ENCODE assay signal across 22 cellular contexts in the genomic region with DNA sequence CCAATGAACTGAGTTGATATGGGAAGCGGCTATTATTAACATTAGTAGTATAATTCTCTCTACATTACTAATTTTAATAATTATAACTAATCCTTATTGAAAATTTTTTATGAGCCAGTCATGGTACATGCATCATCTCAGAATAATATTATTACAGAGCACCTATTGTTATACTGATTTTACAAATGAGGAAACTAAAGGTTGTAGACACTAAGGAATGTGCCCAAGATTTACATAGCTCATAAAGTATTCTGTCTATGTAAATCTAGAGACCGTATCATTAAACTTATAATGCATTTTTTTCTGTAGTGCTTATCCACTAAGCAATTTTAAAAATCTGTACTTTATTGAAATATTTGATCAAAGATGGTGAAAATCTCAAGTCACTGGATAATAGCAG.
DNase-seq lines count a peak whose midpoint lies in the region; ATAC-seq and TF ChIP-seq lines count a peak whose summit lies in the region.
"Had no signal": no experiment of that assay in that cellular context is flagged by ENCODE, and none has a peak within 500 bp of the region (broad histone marks: within the 10 kb centered on the region; RNA-seq: fewer than 3 reads in every experiment).

No MANE protein-coding gene starts in this region.

- TF ChIP-seq EP300 in SK-N-SH (IDR thresholded peaks at IDR 0.05; ENCODE audit: borderline replicate concordance in 1 of 2, low read depth in 1 of 2, low read length in 1 of 2) = peak in 1 of 2 experiments; percentile 39; a peak in 1 of 4 replicates

- H3K9me3 ChIP-seq in mammary epithelial cell (replicated peaks; ENCODE audit: insufficient read depth, low read length) (no peaks in the 10 kb centered on the region), breast epithelium (no peaks in the 10 kb centered on the region), SK-N-SH (no peaks in the 10 kb centered on the region), smooth muscle cell (replicated peaks; ENCODE audit: low read depth) (no peaks in the 10 kb centered on the region), mesenchymal stem cell (ENCODE audit: control insufficient read depth, low read length) (no peaks in the 10 kb centered on the region)

- BruUV-seq in mammary epithelial cell (replicated peaks; lab: Mats Ljungman, UMichigan) = no TSS peak

- peaks cover 5% of the 10 kb centered on the region for H3F3A ChIP-seq in SK-N-SH (replicated peaks; ENCODE audit: insufficient read depth)
- no peaks in the 10 kb centered on the region for H3F3A ChIP-seq in smooth muscle cell (ENCODE audit: low read depth)

- TF ChIP-seq CTCF in mammary epithelial cell (conservative IDR thresholded peaks at IDR 0.05 in 1 of 2, IDR thresholded peaks at IDR 0.05 in 1 of 2; ENCODE audit: extremely low read depth in 1 of 2, insufficient read depth in 1 of 2, low read depth in 1 of 2, low read length in 2 of 2) = no peak
- TF ChIP-seq CTCF in breast epithelium (IDR thresholded peaks at IDR 0.05) = no peak
- TF ChIP-seq CTCF in SK-N-SH (IDR thresholded peaks at IDR 0.05) = no peak
- TF ChIP-seq CTCF in epithelial cell of esophagus (IDR thresholded peaks at IDR 0.05; ENCODE audit: insufficient read depth, low read depth, low read length, missing control alignments) = no peak
- no peak for TF ChIP-seq CTCF in smooth muscle cell (IDR thresholded peaks at IDR 0.05; ENCODE audit: borderline replicate concordance, insufficient read depth, poor library complexity, severe bottlenecking)
- TF ChIP-seq CTCF in progenitor cell of endocrine pancreas (IDR thresholded peaks at IDR 0.05; ENCODE audit: unreplicated experiment) = no peak

- ATAC-seq in HG02678 (IDR thresholded peaks at IDR 0.05; ENCODE audit: unreplicated experiment) = no peak

- peak overlapping the region; percentile 62 for H3K27ac ChIP-seq in mammary epithelial cell (ENCODE audit: insufficient read depth, low read depth, low read length)
- no peak overlapping the region for H3K27ac ChIP-seq in breast epithelium
- H3K27ac ChIP-seq in SK-N-SH (ENCODE audit: low read depth in 2 of 2, low read length in 1 of 2) = peak overlapping the region in 1 of 2 experiments; percentile 62; a peak in 2 of 4 replicates
- peak overlapping the region; percentile 65 for H3K27ac ChIP-seq in smooth muscle cell (ENCODE audit: low read depth)
- H3K27ac ChIP-seq in mesenchymal stem cell (ENCODE audit: low read length, poor library complexity, severe bottlenecking) = no peak overlapping the region
- H3K27ac ChIP-seq: 22Rv1, SK-N-MC had no signal

- intact Hi-C loops in mammary epithelial cell (cut with micrococcal nuclease) (loop anchor here (5.0 kb wide), 1 partner anchor 38 kb away; no protein-coding TSS in a partner anchor), breast epithelium (cut with DNase I; ENCODE audit: low total_unique reads) (no loop called here)

- no peak overlapping the region for H3K18ac ChIP-seq in mesenchymal stem cell (ENCODE audit: low read depth in 1 of 2, low read length in 2 of 2)

- no peak overlapping the region for H2BK12ac ChIP-seq in mesenchymal stem cell (ENCODE audit: low read length in 2 of 2)

- no peak overlapping the region for H3K23ac ChIP-seq in mesenchymal stem cell (ENCODE audit: low read length in 2 of 2)

- H3K27ac Mint-ChIP-seq in progenitor cell of endocrine pancreas = no peak overlapping the region
- H3K27ac Mint-ChIP-seq: CD8-positive, alpha-beta memory T cell; H9; HFFc6 had no signal

- no peaks in the 10 kb centered on the region for H3K36me3 ChIP-seq in mammary epithelial cell (ENCODE audit: insufficient read depth, low read length)
- peaks cover 4% of the 10 kb centered on the region for H3K36me3 ChIP-seq in breast epithelium
- H3K36me3 ChIP-seq in SK-N-SH (replicated peaks in 1 of 2; ENCODE audit: control insufficient read depth in 1 of 2, insufficient read depth in 2 of 2, low read length in 1 of 2) = no peaks in the 10 kb centered on the region
- H3K36me3 ChIP-seq in smooth muscle cell (ENCODE audit: low read depth) = no peaks in the 10 kb centered on the region
- H3K36me3 ChIP-seq in mesenchymal stem cell (ENCODE audit: control insufficient read depth in 1 of 2, insufficient read depth in 2 of 2, low read depth in 1 of 2, low read length in 2 of 2) = no peaks in the 10 kb centered on the region

- H3K36me3 Mint-ChIP-seq in progenitor cell of endocrine pancreas (ENCODE audit: insufficient read depth) = no peaks in the 10 kb centered on the region
- H3K36me3 Mint-ChIP-seq: CD8-positive, alpha-beta memory T cell had no signal

- no peaks in the 10 kb centered on the region for H3K27me3 ChIP-seq in mammary epithelial cell (ENCODE audit: insufficient read depth, low read length)
- H3K27me3 ChIP-seq in breast epithelium = no peaks in the 10 kb centered on the region
- no peaks in the 10 kb centered on the region for H3K27me3 ChIP-seq in SK-N-SH (ENCODE audit: insufficient read depth)
- H3K27me3 ChIP-seq in smooth muscle cell (ENCODE audit: low read depth) = no peaks in the 10 kb centered on the region
- no peaks in the 10 kb centered on the region for H3K27me3 ChIP-seq in mesenchymal stem cell (ENCODE audit: control insufficient read depth in 1 of 2, insufficient read depth in 1 of 2, low read length in 2 of 2)

- no peak overlapping the region for H2BK120ac ChIP-seq in mesenchymal stem cell (ENCODE audit: low read depth, low read length)

- H2AFZ ChIP-seq in mammary epithelial cell (ENCODE audit: low read depth, low read length) (no peak overlapping the region), SK-N-SH (ENCODE audit: low read depth) (no peak overlapping the region), smooth muscle cell (ENCODE audit: low read depth) (no peak overlapping the region), mesenchymal stem cell (ENCODE audit: low read depth, low read length) (no peak overlapping the region)

- no peaks in the 10 kb centered on the region for H3K79me1 ChIP-seq in mesenchymal stem cell (replicated peaks; ENCODE audit: low read length, poor library complexity, severe bottlenecking)

- H3K9me3 Mint-ChIP-seq in progenitor cell of endocrine pancreas (ENCODE audit: low read depth) = no peaks in the 10 kb centered on the region
- H3K9me3 Mint-ChIP-seq: H9, HFFc6 had no signal

- peaks cover 4% of the 10 kb centered on the region for H3K4me1 Mint-ChIP-seq in progenitor cell of endocrine pancreas (ENCODE audit: low read depth)
- H3K4me1 Mint-ChIP-seq: CD8-positive, alpha-beta memory T cell; H9 had no signal

- no peaks in the 10 kb centered on the region for H3K9me2 ChIP-seq in SK-N-SH

- no peak for TF ChIP-seq RAD21 in SK-N-SH (IDR thresholded peaks at IDR 0.05; ENCODE audit: low read length)

- no peak overlapping the region for H3K4me3 ChIP-seq in mammary epithelial cell (replicated peaks in 1 of 3; ENCODE audit: insufficient read depth in 1 of 3, low read depth in 2 of 3, low read length in 3 of 3)
- H3K4me3 ChIP-seq in breast epithelium = no peak overlapping the region
- H3K4me3 ChIP-seq in SK-N-SH (ENCODE audit: low read depth in 2 of 2, low read length in 1 of 2) = no peak overlapping the region
- H3K4me3 ChIP-seq in epithelial cell of esophagus (ENCODE audit: low read length) = no peak overlapping the region
- no peak overlapping the region for H3K4me3 ChIP-seq in smooth muscle cell
- H3K4me3 ChIP-seq in mesenchymal stem cell (ENCODE audit: insufficient read depth in 1 of 2, low read depth in 1 of 2, low read length in 2 of 2) = no peak overlapping the region
- H3K4me3 ChIP-seq: SK-N-MC had no signal

- H3K14ac ChIP-seq in mesenchymal stem cell (ENCODE audit: low read length in 2 of 2) = no peak overlapping the region

- no peak for TF ChIP-seq POLR2A in breast epithelium (IDR thresholded peaks at IDR 0.05)

- dilution Hi-C loops in mammary epithelial cell (cut with HindIII; ENCODE audit: low sequenced_read_pairs) = no loop called here

- peak overlapping the region; percentile 68 for H3K4me2 ChIP-seq in mammary epithelial cell (ENCODE audit: insufficient read depth, low read depth, low read length)
- no peak overlapping the region for H3K4me2 ChIP-seq in SK-N-SH
- H3K4me2 ChIP-seq in smooth muscle cell = no peak overlapping the region
- no peak overlapping the region for H3K4me2 ChIP-seq in mesenchymal stem cell (ENCODE audit: low read length, poor library complexity, severe bottlenecking)

- no peak overlapping the region for H3K9ac ChIP-seq in mammary epithelial cell (ENCODE audit: insufficient read depth, low read length)
- no peak overlapping the region; the same call in 1 of the 2 replicates for H3K9ac ChIP-seq in SK-N-SH
- H3K9ac ChIP-seq in smooth muscle cell (ENCODE audit: low read depth) = no peak overlapping the region
- H3K9ac ChIP-seq in mesenchymal stem cell (ENCODE audit: low read length) = no peak overlapping the region

- H3K27me3 Mint-ChIP-seq in progenitor cell of endocrine pancreas = no peaks in the 10 kb centered on the region
- H3K27me3 Mint-ChIP-seq: CD8-positive, alpha-beta memory T cell had no signal

- H3K4ac ChIP-seq in mesenchymal stem cell (ENCODE audit: low read depth in 1 of 2, low read length in 2 of 2) = no peak overlapping the region

- no peak overlapping the region for H3K4me3 Mint-ChIP-seq in progenitor cell of endocrine pancreas (ENCODE audit: low read depth)
- H3K4me3 Mint-ChIP-seq: CD8-positive, alpha-beta memory T cell; H9; HFFc6 had no signal

- H2BK5ac ChIP-seq in mesenchymal stem cell (ENCODE audit: low read depth, low read length, poor library complexity, severe bottlenecking) = no peak overlapping the region

- 35% methylated on average over 2 of the region's 2 CpGs for WGBS in mammary epithelial cell (ENCODE audit: low coverage, missing lambda C conversion rate)
- 51% methylated on average over 2 of the region's 2 CpGs for WGBS in SK-N-SH (ENCODE audit: low lambda C conversion rate)
- WGBS in smooth muscle cell (ENCODE audit: low lambda C conversion rate) = 89% methylated on average over 2 of the region's 2 CpGs
- no CpG with 5 or more reads among the region's 2 CpGs for WGBS in mesenchymal stem cell

- H4K91ac ChIP-seq in mesenchymal stem cell (ENCODE audit: low read length) = no peak overlapping the region

- H2AK5ac ChIP-seq in mesenchymal stem cell (ENCODE audit: low read length, severe bottlenecking) = no peak overlapping the region

- POLR2A ChIA-PET in SK-N-SH (lab: Yijun Ruan, JAX) = no interaction called here

- in situ Hi-C loops in mammary epithelial cell (cut with MboI; ENCODE audit: low sequenced_read_pairs in 2 of 2) = no loop called here

- no peak overlapping the region for H2BK15ac ChIP-seq in mesenchymal stem cell (ENCODE audit: low read depth, poor library complexity, severe bottlenecking)

- CTCF ChIA-PET in mammary epithelial cell (lab: Charles Lee; ENCODE audit: low non-redundant PET) = no interaction called here
- CTCF ChIA-PET in SK-N-SH (lab: Yijun Ruan, JAX) = interaction anchor here (0.8 kb wide), 1 partner anchor 9 kb away, joined by 4 read pairs; no protein-coding TSS in a partner anchor

- no peaks in the 10 kb centered on the region for H4K20me1 ChIP-seq in mammary epithelial cell (ENCODE audit: insufficient read depth, low read length)
- H4K20me1 ChIP-seq in SK-N-SH (ENCODE audit: insufficient read depth) = no peaks in the 10 kb centered on the region
- H4K20me1 ChIP-seq in smooth muscle cell (ENCODE audit: low read depth) = no peaks in the 10 kb centered on the region

- DNase-seq in mammary epithelial cell (peak; percentile 19), breast epithelium (ENCODE audit: low spot score in 2 of 2) (no peak), SK-N-SH (no peak), epithelial cell of esophagus (ENCODE audit: low read depth) (peak; percentile 22), smooth muscle cell (lab: John Stamatoyannopoulos, UW; ENCODE audit: unreplicated experiment) (no peak), progenitor cell of endocrine pancreas (ENCODE audit: low spot score, unreplicated experiment) (no peak), mesenchymal stem cell (no peak)
- DNase-seq: AML-193; C1 segment of cervical spinal cord; CD8-positive, alpha-beta memory T cell; H9; HFFc6; KG1; NCI-H1092 treated with DMSO at 0.1 percent for 48 hours; NCI-H1436 treated with DMSO at 0.1 percent for 48 hours; NCI-H1930; NCI-H345; NCI-H524; SHP77 treated with DMSO at 0.1 percent for 48 hours had no signal

- H3K79me2 ChIP-seq in mammary epithelial cell (ENCODE audit: insufficient read depth, low read length) = no peaks in the 10 kb centered on the region
- no peaks in the 10 kb centered on the region for H3K79me2 ChIP-seq in SK-N-SH (ENCODE audit: insufficient read depth)
- H3K79me2 ChIP-seq in smooth muscle cell (ENCODE audit: low read depth) = no peaks in the 10 kb centered on the region

- H3K4me1 ChIP-seq in mammary epithelial cell (ENCODE audit: insufficient read depth, low read length) (peaks cover 5% of the 10 kb centered on the region), breast epithelium (no peaks in the 10 kb centered on the region), SK-N-SH (ENCODE audit: control insufficient read depth in 1 of 2, insufficient read depth in 2 of 2, low read depth in 1 of 2, low read length in 1 of 2) (no peaks in the 10 kb centered on the region; a peak in 1 of 4 replicates), smooth muscle cell (ENCODE audit: low read depth) (no peaks in the 10 kb centered on the region), mesenchymal stem cell (ENCODE audit: control insufficient read depth, insufficient read depth, low read depth, low read length) (no peaks in the 10 kb centered on the region)

- H4K8ac ChIP-seq in mesenchymal stem cell (ENCODE audit: low read length) = no peak overlapping the region

Comparison
In these comparisons a context has a peak if more than half of its experiments do, and no peak if none do; other contexts are left out.
1. DNase-seq: peak in mammary epithelial cell (single experiment) and epithelial cell of esophagus (single experiment); none in breast epithelium (0 of 2), SK-N-SH (single experiment), smooth muscle cell (single experiment), progenitor cell of endocrine pancreas (single experiment) and mesenchymal stem cell (single experiment).
2. H3K27ac ChIP-seq: peak in mammary epithelial cell (single experiment) and smooth muscle cell (single experiment); none in breast epithelium (0 of 2) and mesenchymal stem cell (single experiment).